Comparison of ENCODE assay signal across 23 cellular contexts in genomic region chr22:35264986-35265385, GRCh38.
"Had no signal": no experiment of that assay in that cellular context is flagged by ENCODE, and none has a peak within 500 bp of the region (broad histone marks: within the 10 kb centered on the region; RNA-seq: fewer than 3 reads in every experiment).

No MANE protein-coding gene starts in this region.

- H3K4me3 ChIP-seq: hepatocyte, left ventricle myocardium inferior, ovary, prostate gland, spleen, upper lobe of left lung had no signal

- H3K9me3 ChIP-seq: left ventricle myocardium inferior, neutrophil, ovary, prostate gland, spleen, upper lobe of left lung had no signal

- ATAC-seq: esophagus mucosa; natural killer cell treated with Interleukin-12 subunit alpha and Interleukin-12 subunit beta and Interleukin-15 and Interleukin-18, amount 100 ng/mL, for 72 hours had no signal

- H3K4me1 ChIP-seq: prostate gland had no signal

- H3K27ac Mint-ChIP-seq: activated B cell treated with CpG ODN at 0.5 μM for 24 hours; activated T-helper 1 cell treated with anti-CD3 and anti-CD28 coated beads, Interleukin-12 subunit alpha, Interleukin-12 subunit beta, Interleukin-2, Interleukin-4 antibody, amounts not matched to agents 30 ng/mL and 10 ng/mL and 1 ng/mL, durations not matched to agents 14 hours and 24 hours and 36 hours; immature natural killer cell; natural killer cell treated with Interleukin-12 subunit alpha and Interleukin-12 subunit beta and Interleukin-15 and Interleukin-18, amount 100 ng/mL, for 72 hours had no signal

- DNase-seq: activated B cell treated with CpG ODN at 0.5 μM for 24 hours; activated CD4-positive, alpha-beta T cell treated with anti-CD3 and anti-CD28 coated beads for 4 hours; activated CD4-positive, alpha-beta T cell treated with anti-CD3 and anti-CD28 coated beads, Interleukin-2, amount 50 U/mL, for 48 hours; aorta; caudate nucleus; dermis blood vessel endothelial cell; effector CD8-positive, alpha-beta T cell; foreskin melanocyte; immature natural killer cell; left ventricle myocardium inferior; ovary; spleen; stimulated activated CD4-positive, alpha-beta T cell treated with anti-CD3 and anti-CD28 coated beads, Interleukin-4, amount 100 ng/mL, for 1 hour; stimulated activated naive CD4-positive, alpha-beta T cell treated with Interleukin-2 at 50 U/mL for 16 hours; T1000; upper lobe of left lung had no signal

- H3K9me3 Mint-ChIP-seq: activated B cell treated with CpG ODN at 0.5 μM for 24 hours; activated T-helper 1 cell treated with anti-CD3 and anti-CD28 coated beads, Interleukin-12 subunit alpha, Interleukin-12 subunit beta, Interleukin-2, Interleukin-4 antibody, amounts not matched to agents 30 ng/mL and 10 ng/mL and 1 ng/mL, durations not matched to agents 14 hours and 24 hours and 36 hours; brain; immature natural killer cell; natural killer cell treated with Interleukin-12 subunit alpha and Interleukin-12 subunit beta and Interleukin-15 and Interleukin-18, amount 100 ng/mL, for 72 hours had no signal

- H3K27me3 Mint-ChIP-seq: activated B cell treated with CpG ODN at 0.5 μM for 24 hours; natural killer cell treated with Interleukin-12 subunit alpha and Interleukin-12 subunit beta and Interleukin-15 and Interleukin-18, amount 100 ng/mL, for 72 hours had no signal

- H3K4me1 Mint-ChIP-seq: activated B cell treated with CpG ODN at 0.5 μM for 24 hours, immature natural killer cell had no signal

- H3K36me3 ChIP-seq: ovary had no signal

- H3K27me3 ChIP-seq: hepatocyte, neutrophil, ovary, spleen, upper lobe of left lung had no signal

- H3K4me3 Mint-ChIP-seq: activated B cell treated with CpG ODN at 0.5 μM for 24 hours; activated T-helper 1 cell treated with anti-CD3 and anti-CD28 coated beads, Interleukin-12 subunit alpha, Interleukin-12 subunit beta, Interleukin-2, Interleukin-4 antibody, amounts not matched to agents 30 ng/mL and 10 ng/mL and 1 ng/mL, durations not matched to agents 14 hours and 24 hours and 36 hours; brain; immature natural killer cell; natural killer cell treated with Interleukin-12 subunit alpha and Interleukin-12 subunit beta and Interleukin-15 and Interleukin-18, amount 100 ng/mL, for 72 hours had no signal
